15 cellular contexts compared by ENCODE assay signal in genomic region chr3:73718326-73719110, GRCh38.
DNase-seq lines count a peak whose midpoint lies in the region; ATAC-seq and TF ChIP-seq lines count a peak whose summit lies in the region.
"Had no signal": no experiment of that assay in that cellular context is flagged by ENCODE, and none has a peak within 500 bp of the region (broad histone marks: within the 10 kb centered on the region; RNA-seq: fewer than 3 reads in every experiment).

No MANE protein-coding gene starts in this region.

- H3K36me3 ChIP-seq in SK-N-SH (replicated peaks in 1 of 2; ENCODE audit: control insufficient read depth in 1 of 2, insufficient read depth in 2 of 2, low read length in 1 of 2) (no peaks in the 10 kb centered on the region), prostate gland (no peaks in the 10 kb centered on the region), aorta (ENCODE audit: control insufficient read depth in 1 of 2, insufficient read depth in 2 of 2, low read length in 1 of 2) (no peaks in the 10 kb centered on the region)
- H3K36me3 ChIP-seq: left ventricle myocardium inferior had no signal

- POLR2A ChIA-PET in SK-N-SH (lab: Yijun Ruan, JAX), result no interaction called here

- TF ChIP-seq RAD21 in SK-N-SH (IDR thresholded peaks at IDR 0.05; ENCODE audit: low read length), result no peak

- no peak for TF ChIP-seq CTCF in SK-N-SH (IDR thresholded peaks at IDR 0.05)
- no peak for TF ChIP-seq CTCF in fibroblast of the aortic adventitia (IDR thresholded peaks at IDR 0.05; ENCODE audit: insufficient read depth, low read length)
- TF ChIP-seq CTCF in prostate gland (IDR thresholded peaks at IDR 0.05), result peak in 1 of 4 experiments; percentile 8

- H3K27ac ChIP-seq in SK-N-SH (ENCODE audit: low read depth in 2 of 2, low read length in 1 of 2), result no peak overlapping the region; a peak in 1 of 4 replicates
- peak overlapping the region; percentile 83 to 84 for H3K27ac ChIP-seq in prostate gland
- no peak overlapping the region for H3K27ac ChIP-seq in aorta (ENCODE audit: low read depth in 1 of 2, low read length in 2 of 2)
- H3K27ac ChIP-seq: 22Rv1, left ventricle myocardium inferior had no signal

- TF ChIP-seq POLR2A in prostate gland (IDR thresholded peaks at IDR 0.05), result no peak

- no peaks in the 10 kb centered on the region for H4K20me1 ChIP-seq in SK-N-SH (ENCODE audit: insufficient read depth)

- DNase-seq in SK-N-SH, result no peak
- DNase-seq in fibroblast of the aortic adventitia (ENCODE audit: low read depth), result peak; percentile 4
- peak; percentile 54 for DNase-seq in prostate gland (ENCODE audit: low spot score)
- DNase-seq in aorta, result no peak
- DNase-seq in COLO668 (lab: John Stamatoyannopoulos, UW; ENCODE audit: unreplicated experiment), result no peak
- DNase-seq: activated CD4-positive, alpha-beta memory T cell treated with anti-CD3 and anti-CD28 coated beads, Interleukin-2, amount 10 ng/mL, durations not matched to agents 7 days and 5 days; amniotic stem cell; left ventricle myocardium inferior; NCI-H1417; NCI-H226; stimulated activated naive CD8-positive, alpha-beta T cell treated with anti-CD3 and anti-CD28 coated beads, Interleukin-15, Interleukin-2, amounts not matched to agents 100 U/mL and 50 U/mL, for 24 hours had no signal

- no peaks in the 10 kb centered on the region for H3K9me2 ChIP-seq in SK-N-SH

- CTCF ChIA-PET in SK-N-SH (lab: Yijun Ruan, JAX), result interaction anchor here (1.3 kb wide), 1 partner anchor 11 kb away, joined by 3 read pairs; no protein-coding TSS in a partner anchor

- no peak for TF ChIP-seq EP300 in SK-N-SH (IDR thresholded peaks at IDR 0.05; ENCODE audit: borderline replicate concordance in 1 of 2, low read depth in 1 of 2, low read length in 1 of 2)

- H3K27me3 ChIP-seq in SK-N-SH (ENCODE audit: insufficient read depth), result no peaks in the 10 kb centered on the region
- no peaks in the 10 kb centered on the region for H3K27me3 ChIP-seq in prostate gland (replicated peaks; ENCODE audit: insufficient read depth)
- no peaks in the 10 kb centered on the region for H3K27me3 ChIP-seq in aorta (ENCODE audit: control insufficient read depth in 1 of 2, insufficient read depth in 2 of 2, low read length in 1 of 2)

- H3K4me2 ChIP-seq in SK-N-SH, result no peak overlapping the region; the same call in 1 of the 2 replicates

- intact Hi-C loops in prostate gland (cut with DNase I), result loop anchor here (5.0 kb wide), 1 partner anchor 91 kb away; no protein-coding TSS in a partner anchor
- intact Hi-C loops in aorta (cut with DNase I), result loop anchor here in 1 of 2 donors (5.0 kb wide), 1 partner anchor 61 kb away; no protein-coding TSS in a partner anchor

- WGBS in SK-N-SH (ENCODE audit: low lambda C conversion rate), result 58% methylated on average over 5 of the region's 5 CpGs
- WGBS in prostate gland, result 23% methylated on average over 5 of the region's 5 CpGs
- WGBS in aorta, 2 donors, result 66 to 73% methylated on average over 5 of the region's 5 CpGs

- H3K4me3 ChIP-seq in SK-N-SH (ENCODE audit: low read depth in 2 of 2, low read length in 1 of 2) (no peak overlapping the region), fibroblast of the aortic adventitia (ENCODE audit: low read depth, low read length) (no peak overlapping the region), prostate gland (no peak overlapping the region), aorta (ENCODE audit: low read length in 2 of 2) (no peak overlapping the region)
- H3K4me3 ChIP-seq: left ventricle myocardium inferior had no signal

- H3K79me2 ChIP-seq in SK-N-SH (ENCODE audit: insufficient read depth), result no peaks in the 10 kb centered on the region

- H3K4me1 ChIP-seq in SK-N-SH (ENCODE audit: control insufficient read depth in 1 of 2, insufficient read depth in 2 of 2, low read depth in 1 of 2, low read length in 1 of 2) (peaks cover 0 to 9% of the 10 kb centered on the region in 2 experiments; a peak in 2 of 4 replicates), prostate gland (replicated peaks) (peaks cover 13% of the 10 kb centered on the region), aorta (ENCODE audit: control insufficient read depth in 1 of 2, insufficient read depth in 2 of 2, low read length in 2 of 2) (peaks cover 5% of the 10 kb centered on the region in 2 donors)
- H3K4me1 ChIP-seq: left ventricle myocardium inferior had no signal

- no peak overlapping the region for H3K9ac ChIP-seq in SK-N-SH

- no peak overlapping the region for H2AFZ ChIP-seq in SK-N-SH (ENCODE audit: low read depth)

- ATAC-seq in SK-N-SH treated with all-trans-retinoic acid at 6 μM for 48 hours, result peak; percentile 33
- peak; percentile 15 for ATAC-seq in aorta (ENCODE audit: low FRiP score)
- ATAC-seq in HG03457 (IDR thresholded peaks at IDR 0.05; ENCODE audit: unreplicated experiment), result no peak
- ATAC-seq in HG02678 (IDR thresholded peaks at IDR 0.05; ENCODE audit: unreplicated experiment), result no peak
- ATAC-seq: stimulated activated naive CD8-positive, alpha-beta T cell treated with anti-CD3 and anti-CD28 coated beads, Interleukin-15, Interleukin-2, amounts not matched to agents 100 U/mL and 50 U/mL, for 24 hours had no signal

- no peaks in the 10 kb centered on the region for H3F3A ChIP-seq in SK-N-SH (replicated peaks; ENCODE audit: insufficient read depth)

- H3K9me3 ChIP-seq in SK-N-SH (no peaks in the 10 kb centered on the region), prostate gland (no peaks in the 10 kb centered on the region), aorta (ENCODE audit: control insufficient read depth, low read length) (no peaks in the 10 kb centered on the region)

TF ChIP-seq in SK-N-SH treated with all-trans-retinoic acid at 6 μM for 48 hours, 23 proteins besides CTCF, POLR2A, EP300 and RAD21 (continues in another document):
- TF ChIP-seq TCF4 (CRISPR knock-in tag; IDR thresholded peaks at IDR 0.05; ENCODE audit: borderline replicate concordance) (no peak), ISL1 (CRISPR knock-in tag; IDR thresholded peaks at IDR 0.05) (no peak), ZNF70 (CRISPR knock-in tag; IDR thresholded peaks at IDR 0.05) (no peak), ZFP30 (CRISPR knock-in tag; IDR thresholded peaks at IDR 0.05) (no peak)
- TF ChIP-seq, protein P1, sequence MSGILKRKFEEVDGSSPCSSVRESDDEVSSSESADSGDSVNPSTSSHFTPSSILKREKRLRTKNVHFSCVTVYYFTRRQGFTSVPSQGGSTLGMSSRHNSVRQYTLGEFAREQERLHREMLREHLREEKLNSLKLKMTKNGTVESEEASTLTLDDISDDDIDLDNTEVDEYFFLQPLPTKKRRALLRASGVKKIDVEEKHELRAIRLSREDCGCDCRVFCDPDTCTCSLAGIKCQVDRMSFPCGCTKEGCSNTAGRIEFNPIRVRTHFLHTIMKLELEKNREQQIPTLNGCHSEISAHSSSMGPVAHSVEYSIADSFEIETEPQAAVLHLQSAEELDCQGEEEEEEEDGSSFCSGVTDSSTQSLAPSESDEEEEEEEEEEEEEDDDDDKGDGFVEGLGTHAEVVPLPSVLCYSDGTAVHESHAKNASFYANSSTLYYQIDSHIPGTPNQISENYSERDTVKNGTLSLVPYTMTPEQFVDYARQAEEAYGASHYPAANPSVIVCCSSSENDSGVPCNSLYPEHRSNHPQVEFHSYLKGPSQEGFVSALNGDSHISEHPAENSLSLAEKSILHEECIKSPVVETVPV (CRISPR knock-in tag; IDR thresholded peaks at IDR 0.05), result no peak
- TF ChIP-seq, protein P2, sequence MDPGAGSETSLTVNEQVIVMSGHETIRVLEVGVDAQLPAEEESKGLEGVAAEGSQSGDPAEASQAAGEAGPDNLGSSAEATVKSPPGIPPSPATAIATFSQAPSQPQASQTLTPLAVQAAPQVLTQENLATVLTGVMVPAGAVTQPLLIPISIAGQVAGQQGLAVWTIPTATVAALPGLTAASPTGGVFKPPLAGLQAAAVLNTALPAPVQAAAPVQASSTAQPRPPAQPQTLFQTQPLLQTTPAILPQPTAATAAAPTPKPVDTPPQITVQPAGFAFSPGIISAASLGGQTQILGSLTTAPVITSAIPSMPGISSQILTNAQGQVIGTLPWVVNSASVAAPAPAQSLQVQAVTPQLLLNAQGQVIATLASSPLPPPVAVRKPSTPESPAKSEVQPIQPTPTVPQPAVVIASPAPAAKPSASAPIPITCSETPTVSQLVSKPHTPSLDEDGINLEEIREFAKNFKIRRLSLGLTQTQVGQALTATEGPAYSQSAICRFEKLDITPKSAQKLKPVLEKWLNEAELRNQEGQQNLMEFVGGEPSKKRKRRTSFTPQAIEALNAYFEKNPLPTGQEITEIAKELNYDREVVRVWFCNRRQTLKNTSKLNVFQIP (CRISPR knock-in tag; IDR thresholded peaks at IDR 0.05; ENCODE audit: borderline replicate concordance, low read depth), result no peak

TF ChIP-seq in SK-N-SH, 30 proteins besides CTCF, POLR2A, EP300 and RAD21 (continues in another document):
- TF ChIP-seq YY1 (IDR thresholded peaks at IDR 0.05; ENCODE audit: low read depth), result no peak
- TF ChIP-seq MXI1 (IDR thresholded peaks at IDR 0.05; ENCODE audit: low read depth, low read length), result no peak
- no peak for TF ChIP-seq JUND (IDR thresholded peaks at IDR 0.05)
- TF ChIP-seq POLR2AphosphoS5 (IDR thresholded peaks at IDR 0.05; ENCODE audit: low read depth, low read length), result no peak
- TF ChIP-seq RFX5 (IDR thresholded peaks at IDR 0.05; ENCODE audit: low read length), result no peak
- no peak for TF ChIP-seq FOXM1 (IDR thresholded peaks at IDR 0.05; ENCODE audit: low read depth)
- TF ChIP-seq ELF1 (IDR thresholded peaks at IDR 0.05), result no peak

Comparison
In these comparisons a context has a peak if more than half of its experiments do, and no peak if none do; other contexts are left out.
1. ATAC-seq: peak in SK-N-SH treated with all-trans-retinoic acid at 6 μM for 48 hours (single experiment) and aorta (single experiment); none in HG03457 (single experiment) and HG02678 (single experiment).
2. DNase-seq: peak in fibroblast of the aortic adventitia (single experiment) and prostate gland (single experiment); none in SK-N-SH (single experiment), aorta (0 of 2) and COLO668 (single experiment).
3. H3K27ac ChIP-seq: peak in prostate gland (2 of 2); none in SK-N-SH (0 of 2) and aorta (0 of 2).